In the genomic region with DNA sequence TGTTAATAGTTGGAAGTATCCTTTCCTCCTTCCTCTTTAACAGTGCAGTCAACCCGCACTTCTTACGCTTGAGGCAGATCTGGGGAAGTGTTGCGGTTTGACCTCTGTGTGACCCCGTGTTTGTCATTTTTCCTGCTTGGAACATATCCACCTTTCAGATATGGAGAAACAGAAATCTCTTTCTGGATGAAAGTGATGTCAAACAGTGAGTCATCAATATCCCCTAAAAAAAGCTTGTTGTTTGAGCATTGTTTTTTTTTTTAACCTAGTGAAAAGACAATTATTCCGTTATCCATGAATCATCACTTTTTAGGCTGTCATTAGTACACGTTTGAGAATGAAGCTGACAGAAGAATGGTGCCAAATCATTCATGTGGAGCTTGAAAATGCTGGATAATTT, we compare ENCODE assay signal across 11 cellular contexts.
DNase-seq lines count a peak whose midpoint lies in the region; ATAC-seq and TF ChIP-seq lines count a peak whose summit lies in the region.
"Had no signal": no experiment of that assay in that cellular context is flagged by ENCODE, and none has a peak within 500 bp of the region (broad histone marks: within the 10 kb centered on the region; RNA-seq: fewer than 3 reads in every experiment).

No MANE protein-coding gene starts in this region.

- 18 to 26% (median 23%) methylated on average over 6 of the region's 6 CpGs for WGBS in adrenal gland, 4 donors
- WGBS in suprapubic skin, result 17% methylated on average over 6 of the region's 6 CpGs

- no peak overlapping the region for H3K4me3 ChIP-seq in AG10803 (ENCODE audit: low read length)
- H3K4me3 ChIP-seq in adrenal gland, result no peak overlapping the region
- H3K4me3 ChIP-seq in suprapubic skin, result no peak overlapping the region
- H3K4me3 ChIP-seq: spleen, tibial nerve had no signal

- intact Hi-C loops in adrenal gland (cut with DNase I), result no loop called here

- H3K36me3 Mint-ChIP-seq in osteocyte (ENCODE audit: unreplicated experiment), result no peaks in the 10 kb centered on the region

- no peak for TF ChIP-seq EP300 in suprapubic skin (IDR thresholded peaks at IDR 0.05)

- H3K4me1 ChIP-seq in adrenal gland (replicated peaks in 1 of 2) (no peaks in the 10 kb centered on the region), suprapubic skin (no peaks in the 10 kb centered on the region)
- H3K4me1 ChIP-seq: spleen, tibial nerve had no signal

- TF ChIP-seq POLR2A in adrenal gland (IDR thresholded peaks at IDR 0.05), result no peak
- no peak for TF ChIP-seq POLR2A in suprapubic skin (IDR thresholded peaks at IDR 0.05)

- H3K4me1 Mint-ChIP-seq in osteocyte (ENCODE audit: unreplicated experiment), result peaks cover 12% of the 10 kb centered on the region
- H3K4me1 Mint-ChIP-seq: H9 had no signal

- H3K27ac ChIP-seq in adrenal gland, result no peak overlapping the region
- no peak overlapping the region for H3K27ac ChIP-seq in suprapubic skin
- H3K27ac ChIP-seq: spleen had no signal

- no peak overlapping the region for H3K27ac Mint-ChIP-seq in osteocyte (ENCODE audit: unreplicated experiment)
- H3K27ac Mint-ChIP-seq: H9 had no signal

- H3K9me3 Mint-ChIP-seq in osteocyte (ENCODE audit: unreplicated experiment), result no peaks in the 10 kb centered on the region
- H3K9me3 Mint-ChIP-seq: H9 had no signal

- H3K4me3 Mint-ChIP-seq in osteocyte (ENCODE audit: unreplicated experiment), result no peak overlapping the region
- H3K4me3 Mint-ChIP-seq: H9 had no signal

- no peaks in the 10 kb centered on the region for H3K27me3 ChIP-seq in adrenal gland
- no peaks in the 10 kb centered on the region for H3K27me3 ChIP-seq in suprapubic skin
- H3K27me3 ChIP-seq: spleen, tibial nerve had no signal

- no peaks in the 10 kb centered on the region for H3K9me3 ChIP-seq in adrenal gland (replicated peaks in 1 of 3)
- no peaks in the 10 kb centered on the region for H3K9me3 ChIP-seq in suprapubic skin
- H3K9me3 ChIP-seq: spleen, tibial nerve had no signal

- ATAC-seq in HG03175 (IDR thresholded peaks at IDR 0.05; ENCODE audit: unreplicated experiment), result no peak

- TF ChIP-seq CTCF in AG10803 (conservative IDR thresholded peaks at IDR 0.05; ENCODE audit: low read length) (no peak), adrenal gland (IDR thresholded peaks at IDR 0.05) (no peak), suprapubic skin (IDR thresholded peaks at IDR 0.05) (no peak), osteocyte (IDR thresholded peaks at IDR 0.05) (no peak)

- DNase-seq in AG10803 (ENCODE audit: low read depth), result peak; percentile 49
- DNase-seq in HT1080 (ENCODE audit: low read depth), result peak; percentile 97
- peak in 4 of 7 donors; percentile 8 to 62 (median 16) for DNase-seq in adrenal gland
- peak; percentile 97 for DNase-seq in kidney tubule cell (ENCODE audit: low spot score)
- no peak for DNase-seq in SIG-M5 treated with dmso at 0.1 percent for 504 hours (lab: John Stamatoyannopoulos, UW; ENCODE audit: unreplicated experiment)
- DNase-seq in suprapubic skin (ENCODE audit: low spot score in 2 of 2), result no peak
- DNase-seq in osteocyte (ENCODE audit: extremely low spot score, unreplicated experiment), result no peak
- DNase-seq: H9, spleen had no signal

- H3K27me3 Mint-ChIP-seq in osteocyte (ENCODE audit: unreplicated experiment), result no peaks in the 10 kb centered on the region

- H3K36me3 ChIP-seq in adrenal gland (replicated peaks in 1 of 2) (no peaks in the 10 kb centered on the region), suprapubic skin (no peaks in the 10 kb centered on the region)
- H3K36me3 ChIP-seq: spleen, tibial nerve had no signal

Comparison
In these comparisons a context has a peak if more than half of its experiments do, and no peak if none do; other contexts are left out.
1. DNase-seq: peak in AG10803 (single experiment), HT1080 (single experiment), adrenal gland (4 of 7) and kidney tubule cell (single experiment); none in SIG-M5 treated with dmso at 0.1 percent for 504 hours (single experiment), suprapubic skin (0 of 2) and osteocyte (single experiment).